11 cellular contexts compared by ENCODE assay signal in the genomic region with DNA sequence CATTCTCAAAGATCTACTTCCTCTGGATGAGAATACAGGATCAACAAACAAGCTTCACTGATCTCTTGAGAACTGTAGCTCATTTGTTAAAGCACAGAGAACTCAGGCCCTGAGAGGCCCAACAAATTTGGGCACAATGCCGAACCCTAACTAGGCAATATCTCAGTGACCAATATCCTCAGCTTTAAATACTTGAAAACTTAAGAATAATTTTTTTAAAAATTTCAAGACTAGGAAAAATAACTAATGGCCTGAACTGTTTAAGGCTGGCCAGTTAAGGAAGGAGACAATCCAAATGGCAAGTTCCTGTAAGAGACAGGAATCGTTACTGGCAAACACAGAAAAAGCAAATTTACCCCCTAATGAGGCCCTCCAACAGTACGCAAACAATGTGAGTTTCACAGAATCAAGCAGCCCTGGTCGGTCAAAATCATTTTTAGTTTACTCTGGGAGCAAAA. TPM values are rescaled to one million over a fixed set of nuclear protein-coding genes. Genes with fewer than 3 reads are reported as not detected.
DNase-seq lines count a peak whose midpoint lies in the region; ATAC-seq and TF ChIP-seq lines count a peak whose summit lies in the region.
"Had no signal": no experiment of that assay in that cellular context is flagged by ENCODE, and none has a peak within 500 bp of the region (broad histone marks: within the 10 kb centered on the region; RNA-seq: fewer than 3 reads in every experiment).

No MANE protein-coding gene starts in this region.

- POLR2A ChIA-PET in AG04450 (lab: Yijun Ruan, JAX): interaction anchor here (1.9 to 2.9 kb wide), 2 partner anchors 39 to 78 kb away, joined by 8 to 12 read pairs; a partner anchor contains a TSS

- H3K9me3 ChIP-seq in AG04450 (ENCODE audit: control insufficient read depth, insufficient read depth, low read length) (no peaks in the 10 kb centered on the region), RWPE2 (ENCODE audit: severe bottlenecking) (no peaks in the 10 kb centered on the region), neural progenitor cell (ENCODE audit: low read depth) (no peaks in the 10 kb centered on the region), BE2C (no peaks in the 10 kb centered on the region)

- peaks cover 35% of the 10 kb centered on the region for H3K79me2 ChIP-seq in neural progenitor cell (ENCODE audit: low read depth)

- peak overlapping the region; percentile 88 for H3K27ac Mint-ChIP-seq in neural progenitor cell
- H3K27ac Mint-ChIP-seq: activated T-helper 17 cell treated with anti-CD3 and anti-CD28 coated beads, Interleukin-2, amount 50 U/mL, for 72 hours had no signal

- no peaks in the 10 kb centered on the region for H3K27me3 ChIP-seq in AG04450 (ENCODE audit: control insufficient read depth, insufficient read depth, low read length)
- no peaks in the 10 kb centered on the region for H3K27me3 ChIP-seq in RWPE2 (ENCODE audit: insufficient read depth, poor library complexity, severe bottlenecking)
- no peaks in the 10 kb centered on the region for H3K27me3 ChIP-seq in neural progenitor cell
- no peaks in the 10 kb centered on the region for H3K27me3 ChIP-seq in BE2C

- no peaks in the 10 kb centered on the region for H3K27me3 Mint-ChIP-seq in neural progenitor cell (ENCODE audit: insufficient read depth, low read depth)
- H3K27me3 Mint-ChIP-seq: activated T-helper 17 cell treated with anti-CD3 and anti-CD28 coated beads, Interleukin-2, amount 50 U/mL, for 72 hours had no signal

- no peaks in the 10 kb centered on the region for H3K9me3 Mint-ChIP-seq in neural progenitor cell
- H3K9me3 Mint-ChIP-seq: activated T-helper 17 cell treated with anti-CD3 and anti-CD28 coated beads, Interleukin-2, amount 50 U/mL, for 72 hours had no signal

- H3K4me3 ChIP-seq in AG04450 (ENCODE audit: low read depth, low read length) (peak overlapping the region; percentile 33; the same call in 1 of the 2 replicates), RWPE2 (ENCODE audit: severe bottlenecking) (no peak overlapping the region), fibroblast of the aortic adventitia (ENCODE audit: low read depth, low read length) (peak overlapping the region; percentile 18), neural progenitor cell (peak overlapping the region; percentile 34), BE2C (ENCODE audit: low read depth, low read length) (no peak overlapping the region)

- ATAC-seq in RWPE2 (ENCODE audit: low read depth) (peak; percentile 25; the same call in 1 of the 3 replicates), GM21381 (IDR thresholded peaks at IDR 0.05; ENCODE audit: unreplicated experiment) (no peak), HG03139 (IDR thresholded peaks at IDR 0.05; ENCODE audit: unreplicated experiment) (no peak)
- ATAC-seq: activated T-helper 17 cell treated with anti-CD3 and anti-CD28 coated beads, Interleukin-2, amount 50 U/mL, for 72 hours had no signal

- H4K20me1 ChIP-seq in neural progenitor cell (ENCODE audit: low read depth): no peaks in the 10 kb centered on the region

- H3F3A ChIP-seq in neural progenitor cell (ENCODE audit: low read depth): peaks cover 31% of the 10 kb centered on the region

- peak overlapping the region; percentile 23 for H3K9ac ChIP-seq in neural progenitor cell

- H3K27ac ChIP-seq in AG04450 (ENCODE audit: low read depth, low read length): peak overlapping the region; percentile 74
- peak overlapping the region; percentile 61 for H3K27ac ChIP-seq in RWPE2 (ENCODE audit: poor library complexity, severe bottlenecking)
- peak overlapping the region; percentile 98 for H3K27ac ChIP-seq in neural progenitor cell

- H3K4me1 ChIP-seq in RWPE2 (ENCODE audit: insufficient read depth, poor library complexity, severe bottlenecking) (peaks cover 31% of the 10 kb centered on the region), neural progenitor cell (peaks cover 41% of the 10 kb centered on the region), BE2C (no peaks in the 10 kb centered on the region)

- TF ChIP-seq CTCF in AG04450 (IDR thresholded peaks at IDR 0.05; ENCODE audit: low read depth, low read length) (no peak), RWPE2 (IDR thresholded peaks at IDR 0.05; ENCODE audit: poor library complexity, severe bottlenecking) (no peak), fibroblast of the aortic adventitia (IDR thresholded peaks at IDR 0.05; ENCODE audit: insufficient read depth, low read length) (no peak), neural progenitor cell (IDR thresholded peaks at IDR 0.05) (no peak), BE2C (IDR thresholded peaks at IDR 0.05; ENCODE audit: low read depth, low read length) (no peak)

- peak overlapping the region; percentile 61 for H3K4me2 ChIP-seq in neural progenitor cell

- H2AFZ ChIP-seq in neural progenitor cell (replicated peaks): peak overlapping the region; percentile 80

- H3K4me3 Mint-ChIP-seq in neural progenitor cell: no peak overlapping the region
- H3K4me3 Mint-ChIP-seq: activated T-helper 17 cell treated with anti-CD3 and anti-CD28 coated beads, Interleukin-2, amount 50 U/mL, for 72 hours had no signal

- DNase-seq in AG04450 (ENCODE audit: low read depth, low spot score) (no peak), RWPE2 (ENCODE audit: low spot score) (no peak), fibroblast of the aortic adventitia (ENCODE audit: low read depth) (peak; percentile 52), neural progenitor cell (ENCODE audit: low spot score) (peak; percentile 38), NCI-H187 (lab: John Stamatoyannopoulos, UW) (no peak), BE2C (no peak)
- DNase-seq: DND-41, GOT3 had no signal

- H3K36me3 ChIP-seq in RWPE2 (ENCODE audit: low read depth) (peaks cover 52% of the 10 kb centered on the region), neural progenitor cell (no peaks in the 10 kb centered on the region), BE2C (no peaks in the 10 kb centered on the region)

- CTCF ChIA-PET in AG04450 (lab: Charles Lee): interaction anchor here (1.2 to 3.7 kb wide), 2 partner anchors 86 to 91 kb away, joined by 3 to 27 read pairs; no protein-coding TSS in a partner anchor

- peaks cover 25% of the 10 kb centered on the region for H3K36me3 Mint-ChIP-seq in neural progenitor cell

- peaks cover 28% of the 10 kb centered on the region for H3K4me1 Mint-ChIP-seq in neural progenitor cell

RNA-seq across cellular contexts. Expression of a gene that starts 39.7 kb away (rescaled TPM):
- polyA plus RNA-seq in AG04450 (2011; rRNA removed): 94.5 and 117 TPM in 2 replicates
- 53.3 and 63.3 TPM in 2 replicates for polyA minus RNA-seq in AG04450 (2011; rRNA and poly(A)+ RNA removed)
- total RNA-seq in fibroblast of the aortic adventitia (ENCODE audit: low replicate concordance) (95.2 and 122 TPM in 2 replicates), neural progenitor cell (ENCODE audit: low replicate concordance) (63.6 and 87.2 TPM in 2 replicates)
- 39.7 TPM for polyA plus RNA-seq in BE2C (2012; ENCODE audit: insufficient read depth, insufficient read length, low read depth)

Comparison
In these comparisons a context has a peak if more than half of its experiments do, and no peak if none do; other contexts are left out.
1. DNase-seq: peak in fibroblast of the aortic adventitia (single experiment) and neural progenitor cell (single experiment); none in AG04450 (single experiment), RWPE2 (single experiment), NCI-H187 (0 of 2) and BE2C (single experiment).
2. H3K4me3 ChIP-seq: peak in AG04450 (single experiment), fibroblast of the aortic adventitia (single experiment) and neural progenitor cell (single experiment); none in RWPE2 (single experiment) and BE2C (single experiment).
3. Peak in every context shown above with its lines, with median percentiles within 50 percentile points of each other: H3K27ac ChIP-seq.